In genomic region chr13:111203742-111204386, GRCh38 we compare ENCODE assay signal across 9 cellular contexts.
DNase-seq lines count a peak whose midpoint lies in the region; ATAC-seq and TF ChIP-seq lines count a peak whose summit lies in the region.
"Had no signal": no experiment of that assay in that cellular context is flagged by ENCODE, and none has a peak within 500 bp of the region (broad histone marks: within the 10 kb centered on the region; RNA-seq: fewer than 3 reads in every experiment).

No MANE protein-coding gene starts in this region.

- no peak overlapping the region for H2AK5ac ChIP-seq in H9 (ENCODE audit: insufficient read length, low read length)

- H2AFZ ChIP-seq in H9 (ENCODE audit: low read length) (no peak overlapping the region), neural cell (ENCODE audit: low read depth, low read length) (no peak overlapping the region)

- no peaks in the 10 kb centered on the region for H3K9me3 ChIP-seq in CD4-positive, alpha-beta T cell (ENCODE audit: control insufficient read depth, low read length)
- H3K9me3 ChIP-seq in H9 (ENCODE audit: control insufficient read depth, low read depth, low read length) (no peaks in the 10 kb centered on the region), neural cell (ENCODE audit: low read length) (no peaks in the 10 kb centered on the region), SJCRH30 (replicated peaks) (no peaks in the 10 kb centered on the region)

- H2BK20ac ChIP-seq in H9 (ENCODE audit: low read depth, low read length, poor library complexity, severe bottlenecking), result no peak overlapping the region

- WGBS in H9 (ENCODE audit: extremely low coverage, insufficient read length, low lambda C conversion rate), result no CpG with 5 or more reads among the region's 11 CpGs

- peaks cover 47% of the 10 kb centered on the region for H3K36me3 Mint-ChIP-seq in CD4-positive, alpha-beta T cell (ENCODE audit: low read depth)
- H3K36me3 Mint-ChIP-seq in H9 (ENCODE audit: insufficient read depth in 1 of 3, low read depth in 3 of 3), result peaks cover 0 to 17% (median 7%) of the 10 kb centered on the region in 3 experiments; a peak in 6 of 7 replicates
- peaks cover 0 to 8% of the 10 kb centered on the region in 2 donors for H3K36me3 Mint-ChIP-seq in activated T-cell treated with anti-CD3 and anti-CD28 coated beads, Interleukin-2, amount 50 U/mL, for 72 hours (ENCODE audit: insufficient read depth in 2 of 2)

- POLR2A ChIA-PET in CD4-positive, alpha-beta T cell (lab: Charles Lee), result interaction anchor here (1.2 to 1.8 kb wide), 4 partner anchors 15 to 60 kb away, joined by 3 to 17 read pairs (median 8); no protein-coding TSS in a partner anchor

- no peak for ATAC-seq in CD4-positive, alpha-beta T cell (ENCODE audit: poor library complexity)
- no peak for ATAC-seq in activated CD4-positive, CD25-positive, alpha-beta regulatory T cell treated with anti-CD3 and anti-CD28 coated beads, Interleukin-2, amount 50 U/mL, for 24 hours
- ATAC-seq in esophagus mucosa, result no peak
- no peak for ATAC-seq in activated T-cell treated with anti-CD3 and anti-CD28 coated beads, Interleukin-2, amount 50 U/mL, for 72 hours (replicated peaks in 1 of 2)

- no peak overlapping the region for H4K8ac ChIP-seq in H9 (replicated peaks; ENCODE audit: insufficient read length, low read depth, low read length)

- H3K36me3 ChIP-seq in neural cell (ENCODE audit: insufficient read depth, low read length), result no peaks in the 10 kb centered on the region
- H3K36me3 ChIP-seq in SJCRH30, result no peaks in the 10 kb centered on the region

- TF ChIP-seq RAD21 in neural cell (conservative IDR thresholded peaks at IDR 0.05), result no peak

- H3K9me3 Mint-ChIP-seq in CD4-positive, alpha-beta T cell, result no peaks in the 10 kb centered on the region
- H3K9me3 Mint-ChIP-seq in H9, result no peaks in the 10 kb centered on the region
- H3K9me3 Mint-ChIP-seq in activated T-cell treated with anti-CD3 and anti-CD28 coated beads, Interleukin-2, amount 50 U/mL, for 72 hours, result no peaks in the 10 kb centered on the region

- H3K23me2 ChIP-seq in H9 (ENCODE audit: insufficient read length, low read depth, low read length, poor library complexity, severe bottlenecking), result no peaks in the 10 kb centered on the region

- no peak overlapping the region for H3K27ac ChIP-seq in CD4-positive, alpha-beta T cell (ENCODE audit: low read depth, low read length)
- H3K27ac ChIP-seq in H9 (ENCODE audit: insufficient read length, low read depth, low read length) (no peak overlapping the region), dorsolateral prefrontal cortex (peak overlapping the region in 51 of 59 donors; percentile 0 to 87 (median 63)), neural cell (ENCODE audit: low read length) (no peak overlapping the region), SJCRH30 (no peak overlapping the region)

- H3K4ac ChIP-seq in H9 (ENCODE audit: low read depth, low read length), result no peak overlapping the region

- H3K23ac ChIP-seq in H9 (ENCODE audit: insufficient read length, low read depth, low read length), result no peak overlapping the region

- peak overlapping the region; percentile 54 for H3K4me3 Mint-ChIP-seq in CD4-positive, alpha-beta T cell
- peak overlapping the region in 1 of 2 experiments; percentile 41; a peak in 1 of 5 replicates for H3K4me3 Mint-ChIP-seq in H9
- no peak overlapping the region for H3K4me3 Mint-ChIP-seq in activated T-cell treated with anti-CD3 and anti-CD28 coated beads, Interleukin-2, amount 50 U/mL, for 72 hours

- H3K4me1 ChIP-seq in H9 (ENCODE audit: insufficient read depth, low read length), result peaks cover 17% of the 10 kb centered on the region; the same call in 1 of the 2 replicates
- H3K4me1 ChIP-seq in SJCRH30, result peaks cover 4% of the 10 kb centered on the region; the same call in 1 of the 2 replicates

- H3K4me2 ChIP-seq in H9 (ENCODE audit: insufficient read depth, insufficient read length, low read length), result no peak overlapping the region
- peak overlapping the region; percentile 20 for H3K4me2 ChIP-seq in neural cell (ENCODE audit: low read length)

- no peak overlapping the region for H2BK5ac ChIP-seq in H9 (ENCODE audit: insufficient read length, low read length)

- H3K79me2 ChIP-seq in H9 (ENCODE audit: insufficient read depth, low read length) (peaks cover 20% of the 10 kb centered on the region; the same call in 1 of the 2 replicates), neural cell (replicated peaks; ENCODE audit: insufficient read depth, low read length) (peaks cover 80% of the 10 kb centered on the region)

- H4K91ac ChIP-seq in H9 (ENCODE audit: insufficient read length, low read depth, low read length), result no peak overlapping the region

- peak overlapping the region in 52 of 59 donors; percentile 1 to 56 (median 34) for H3K4me3 ChIP-seq in dorsolateral prefrontal cortex
- peak overlapping the region; percentile 55 for H3K4me3 ChIP-seq in neural cell (ENCODE audit: low read length)
- H3K4me3 ChIP-seq in SJCRH30, result no peak overlapping the region

- no peak overlapping the region for H2BK15ac ChIP-seq in H9 (ENCODE audit: low read depth, low read length)

- no peaks in the 10 kb centered on the region for H3F3A ChIP-seq in neural cell (ENCODE audit: insufficient read depth, low read length, poor library complexity, severe bottlenecking)

- no peak overlapping the region for H2BK12ac ChIP-seq in H9 (ENCODE audit: insufficient read length, low read depth, low read length)

- H3K56ac ChIP-seq in H9 (ENCODE audit: insufficient read length, low read depth, low read length), result no peak overlapping the region

- no peak overlapping the region for H4K5ac ChIP-seq in H9 (ENCODE audit: insufficient read length, low read depth, low read length)

- no peaks in the 10 kb centered on the region for H3K27me3 ChIP-seq in CD4-positive, alpha-beta T cell (ENCODE audit: control insufficient read depth, insufficient read depth, low read length)
- no peaks in the 10 kb centered on the region for H3K27me3 ChIP-seq in H9 (ENCODE audit: insufficient read depth, low read length)
- no peaks in the 10 kb centered on the region for H3K27me3 ChIP-seq in dorsolateral prefrontal cortex
- no peaks in the 10 kb centered on the region for H3K27me3 ChIP-seq in neural cell (ENCODE audit: insufficient read depth, low read depth, low read length)
- H3K27me3 ChIP-seq in SJCRH30, result no peaks in the 10 kb centered on the region

- H3K27me3 Mint-ChIP-seq in CD4-positive, alpha-beta T cell, result no peaks in the 10 kb centered on the region
- no peaks in the 10 kb centered on the region for H3K27me3 Mint-ChIP-seq in H9 (ENCODE audit: low read depth)
- H3K27me3 Mint-ChIP-seq in activated T-cell treated with anti-CD3 and anti-CD28 coated beads, Interleukin-2, amount 50 U/mL, for 72 hours (ENCODE audit: low read depth), result no peaks in the 10 kb centered on the region

- H3K18ac ChIP-seq in H9 (ENCODE audit: insufficient read length, low read depth, low read length), result no peak overlapping the region

- H3T11ph ChIP-seq in H9 (ENCODE audit: low read length), result no peak overlapping the region

- no peak for DNase-seq in CD4-positive, alpha-beta T cell
- DNase-seq in H9 (no peak), dorsolateral prefrontal cortex (peak in 1 of 10 donors; percentile 63), SJCRH30 (no peak)
- no peak for DNase-seq in activated T-cell treated with anti-CD3 and anti-CD28 coated beads, Interleukin-2, amount 50 U/mL, for 72 hours
- DNase-seq: stimulated activated CD4-positive, alpha-beta T cell treated with anti-CD3 and anti-CD28 coated beads, Interleukin-4, amount 100 ng/mL, for 1 hour had no signal

- H2BK120ac ChIP-seq in H9 (ENCODE audit: low read depth, low read length, poor library complexity, severe bottlenecking), result no peak overlapping the region

- intact Hi-C loops in CD4-positive, alpha-beta T cell (cut with DNase I, micrococcal nuclease), result loop anchor here (2.0 to 5.0 kb wide), 3 partner anchors 15 to 52 kb away; no protein-coding TSS in a partner anchor
- intact Hi-C loops in dorsolateral prefrontal cortex (cut with DNase I), result no loop called here

- H3K4me1 Mint-ChIP-seq in CD4-positive, alpha-beta T cell (ENCODE audit: low read depth), result peaks cover 86% of the 10 kb centered on the region
- peaks cover 69 to 72% of the 10 kb centered on the region in 2 experiments for H3K4me1 Mint-ChIP-seq in H9
- H3K4me1 Mint-ChIP-seq in activated T-cell treated with anti-CD3 and anti-CD28 coated beads, Interleukin-2, amount 50 U/mL, for 72 hours (ENCODE audit: low read depth), result peaks cover 73% of the 10 kb centered on the region

- H3K14ac ChIP-seq in H9 (ENCODE audit: insufficient read depth, low read length), result no peak overlapping the region

- CTCF ChIA-PET in CD4-positive, alpha-beta T cell (lab: Charles Lee), result interaction anchor here (1.3 kb wide), 1 partner anchor 43 kb away, joined by 4 read pairs; no protein-coding TSS in a partner anchor

- TF ChIP-seq EP300 in neural cell (conservative IDR thresholded peaks at IDR 0.05; ENCODE audit: poor library complexity, severe bottlenecking), result no peak

- no peaks in the 10 kb centered on the region for H3K9me2 ChIP-seq in neural cell (ENCODE audit: insufficient read depth, low read length)

- H3K79me1 ChIP-seq in H9 (ENCODE audit: insufficient read depth, low read depth, low read length, poor library complexity, severe bottlenecking), result peaks cover 7% of the 10 kb centered on the region

- peak overlapping the region; percentile 88 for H3K27ac Mint-ChIP-seq in CD4-positive, alpha-beta T cell
- peak overlapping the region; percentile 24 to 85 (median 55); a peak in 5 of 7 replicates for H3K27ac Mint-ChIP-seq in H9
- H3K27ac Mint-ChIP-seq in activated T-cell treated with anti-CD3 and anti-CD28 coated beads, Interleukin-2, amount 50 U/mL, for 72 hours, result no peak overlapping the region

- TF ChIP-seq CTCF in CD4-positive, alpha-beta T cell (IDR thresholded peaks at IDR 0.05), result no peak
- TF ChIP-seq CTCF in H9 (conservative IDR thresholded peaks at IDR 0.05), result no peak
- no peak for TF ChIP-seq CTCF in dorsolateral prefrontal cortex (IDR thresholded peaks at IDR 0.05 in 54 of 56, conservative IDR thresholded peaks at IDR 0.05 in 2 of 56; ENCODE audit: low read depth in 1 of 56, partially characterized antibody in 56 of 56)
- TF ChIP-seq CTCF in neural cell (IDR thresholded peaks at IDR 0.05; ENCODE audit: poor library complexity, severe bottlenecking), result no peak

- H3K9ac ChIP-seq in H9 (ENCODE audit: extremely low read depth, insufficient read length, low read length), result no peak overlapping the region
- H3K9ac ChIP-seq in neural cell (ENCODE audit: low read length), result peak overlapping the region; percentile 32

- H4K20me1 ChIP-seq in H9 (ENCODE audit: control insufficient read depth, insufficient read depth, insufficient read length), result no peaks in the 10 kb centered on the region
- peaks cover 5% of the 10 kb centered on the region for H4K20me1 ChIP-seq in neural cell (ENCODE audit: insufficient read depth)

TF ChIP-seq in neural cell, 6 proteins besides CTCF, POLR2A, EP300 and RAD21 (continues in another document):
- TF ChIP-seq POLR2AphosphoS5 (IDR thresholded peaks at IDR 0.05) (no peak), SMC3 (conservative IDR thresholded peaks at IDR 0.05; ENCODE audit: poor library complexity) (no peak), EZH2 (IDR thresholded peaks at IDR 0.05; ENCODE audit: borderline replicate concordance, insufficient read depth, low read length, poor library complexity, severe bottlenecking) (no peak), MXI1 (conservative IDR thresholded peaks at IDR 0.05; ENCODE audit: poor library complexity, severe bottlenecking) (no peak), TAF1 (IDR thresholded peaks at IDR 0.05; ENCODE audit: low read depth) (no peak)

Comparison
In these comparisons a context has a peak if more than half of its experiments do, and no peak if none do; other contexts are left out.
1. H3K27ac ChIP-seq: peak in dorsolateral prefrontal cortex (51 of 59); none in CD4-positive, alpha-beta T cell (single experiment), H9 (single experiment), neural cell (single experiment) and SJCRH30 (single experiment).
2. intact Hi-C loops: an anchor here in CD4-positive, alpha-beta T cell (2.0 to 5.0 kb wide); none called in dorsolateral prefrontal cortex.